Comparison of ENCODE assay signal across 1 cellular context in genomic region chr1:93723733-93724270, GRCh38.
TF ChIP-seq lines count a peak whose summit lies in the region.

No MANE protein-coding gene starts in this region.

TF ChIP-seq in IMR-90, 13 proteins besides CTCF, POLR2A, EP300 and RAD21 (continued from another document):
- TF ChIP-seq ELK1 (IDR thresholded peaks at IDR 0.05; ENCODE audit: borderline replicate concordance, low read depth, low read length) (no peak), RFX5 (IDR thresholded peaks at IDR 0.05; ENCODE audit: low read depth, low read length) (no peak)
TF ChIP-seq in IMR-90: peak in this region for 0.
